ENCODE assay signal across 3 cellular contexts in the genomic region with DNA sequence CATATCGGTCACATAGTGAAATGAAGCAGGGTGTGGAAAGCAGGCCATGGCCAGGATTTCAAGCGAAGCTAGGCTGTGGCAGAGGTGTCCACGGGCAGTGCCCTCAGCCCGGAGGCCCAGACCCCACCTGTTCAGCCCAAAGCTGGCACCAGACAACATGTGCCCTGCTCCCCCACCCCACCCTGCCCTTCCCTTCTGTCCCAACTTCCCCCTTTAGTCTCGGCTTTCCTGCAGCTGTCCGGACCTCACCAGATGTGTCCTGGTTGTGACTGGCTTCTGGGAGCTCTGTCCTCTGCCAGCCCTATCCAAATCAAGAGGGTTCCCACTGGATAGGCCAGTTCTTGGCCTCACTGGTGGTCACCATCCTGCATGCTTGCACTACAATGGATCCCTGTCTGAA.
TF ChIP-seq lines count a peak whose summit lies in the region.

No MANE protein-coding gene starts in this region.

TF ChIP-seq in IMR-90, 13 proteins besides CTCF, POLR2A, EP300 and RAD21:
- no peak for TF ChIP-seq RFX5 (IDR thresholded peaks at IDR 0.05; ENCODE audit: low read depth, low read length)
- no peak for TF ChIP-seq MAFK (IDR thresholded peaks at IDR 0.05; ENCODE audit: low read depth, low read length)
- TF ChIP-seq, protein P1, sequence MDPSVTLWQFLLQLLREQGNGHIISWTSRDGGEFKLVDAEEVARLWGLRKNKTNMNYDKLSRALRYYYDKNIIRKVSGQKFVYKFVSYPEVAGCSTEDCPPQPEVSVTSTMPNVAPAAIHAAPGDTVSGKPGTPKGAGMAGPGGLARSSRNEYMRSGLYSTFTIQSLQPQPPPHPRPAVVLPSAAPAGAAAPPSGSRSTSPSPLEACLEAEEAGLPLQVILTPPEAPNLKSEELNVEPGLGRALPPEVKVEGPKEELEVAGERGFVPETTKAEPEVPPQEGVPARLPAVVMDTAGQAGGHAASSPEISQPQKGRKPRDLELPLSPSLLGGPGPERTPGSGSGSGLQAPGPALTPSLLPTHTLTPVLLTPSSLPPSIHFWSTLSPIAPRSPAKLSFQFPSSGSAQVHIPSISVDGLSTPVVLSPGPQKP (IDR thresholded peaks at IDR 0.05; ENCODE audit: borderline replicate concordance, low read depth, low read length), result no peak
- no peak for TF ChIP-seq MXI1 (IDR thresholded peaks at IDR 0.05; ENCODE audit: borderline replicate concordance, low read depth, low read length)
- TF ChIP-seq, protein P2, sequence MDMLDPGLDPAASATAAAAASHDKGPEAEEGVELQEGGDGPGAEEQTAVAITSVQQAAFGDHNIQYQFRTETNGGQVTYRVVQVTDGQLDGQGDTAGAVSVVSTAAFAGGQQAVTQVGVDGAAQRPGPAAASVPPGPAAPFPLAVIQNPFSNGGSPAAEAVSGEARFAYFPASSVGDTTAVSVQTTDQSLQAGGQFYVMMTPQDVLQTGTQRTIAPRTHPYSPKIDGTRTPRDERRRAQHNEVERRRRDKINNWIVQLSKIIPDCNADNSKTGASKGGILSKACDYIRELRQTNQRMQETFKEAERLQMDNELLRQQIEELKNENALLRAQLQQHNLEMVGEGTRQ (IDR thresholded peaks at IDR 0.05; ENCODE audit: low read depth, low read length), result no peak
- no peak for TF ChIP-seq CEBPB (IDR thresholded peaks at IDR 0.05; ENCODE audit: low read depth, low read length)
- TF ChIP-seq BHLHE40 (IDR thresholded peaks at IDR 0.05; ENCODE audit: low read depth, low read length), result no peak
- no peak for TF ChIP-seq NFE2L2 (IDR thresholded peaks at IDR 0.05; ENCODE audit: low read depth, low read length)

TF ChIP-seq in SK-N-SH treated with all-trans-retinoic acid at 6 μM for 48 hours, 23 proteins besides CTCF, POLR2A, EP300 and RAD21:
- TF ChIP-seq, protein P3, sequence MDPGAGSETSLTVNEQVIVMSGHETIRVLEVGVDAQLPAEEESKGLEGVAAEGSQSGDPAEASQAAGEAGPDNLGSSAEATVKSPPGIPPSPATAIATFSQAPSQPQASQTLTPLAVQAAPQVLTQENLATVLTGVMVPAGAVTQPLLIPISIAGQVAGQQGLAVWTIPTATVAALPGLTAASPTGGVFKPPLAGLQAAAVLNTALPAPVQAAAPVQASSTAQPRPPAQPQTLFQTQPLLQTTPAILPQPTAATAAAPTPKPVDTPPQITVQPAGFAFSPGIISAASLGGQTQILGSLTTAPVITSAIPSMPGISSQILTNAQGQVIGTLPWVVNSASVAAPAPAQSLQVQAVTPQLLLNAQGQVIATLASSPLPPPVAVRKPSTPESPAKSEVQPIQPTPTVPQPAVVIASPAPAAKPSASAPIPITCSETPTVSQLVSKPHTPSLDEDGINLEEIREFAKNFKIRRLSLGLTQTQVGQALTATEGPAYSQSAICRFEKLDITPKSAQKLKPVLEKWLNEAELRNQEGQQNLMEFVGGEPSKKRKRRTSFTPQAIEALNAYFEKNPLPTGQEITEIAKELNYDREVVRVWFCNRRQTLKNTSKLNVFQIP (CRISPR knock-in tag; IDR thresholded peaks at IDR 0.05; ENCODE audit: borderline replicate concordance, low read depth), result no peak
- TF ChIP-seq ZNF8 (CRISPR knock-in tag; IDR thresholded peaks at IDR 0.05) (no peak), CSDC2 (CRISPR knock-in tag; IDR thresholded peaks at IDR 0.05) (no peak), ZNF70 (CRISPR knock-in tag; IDR thresholded peaks at IDR 0.05) (no peak), SNAI2 (CRISPR knock-in tag; IDR thresholded peaks at IDR 0.05) (no peak), ZFP30 (CRISPR knock-in tag; IDR thresholded peaks at IDR 0.05) (no peak), TOX (CRISPR knock-in tag; IDR thresholded peaks at IDR 0.05; ENCODE audit: borderline replicate concordance) (no peak), ESRRG (CRISPR knock-in tag; IDR thresholded peaks at IDR 0.05) (no peak), ZFP3 (CRISPR knock-in tag; IDR thresholded peaks at IDR 0.05) (no peak), ISL1 (CRISPR knock-in tag; IDR thresholded peaks at IDR 0.05) (no peak)
- TF ChIP-seq, protein P4, sequence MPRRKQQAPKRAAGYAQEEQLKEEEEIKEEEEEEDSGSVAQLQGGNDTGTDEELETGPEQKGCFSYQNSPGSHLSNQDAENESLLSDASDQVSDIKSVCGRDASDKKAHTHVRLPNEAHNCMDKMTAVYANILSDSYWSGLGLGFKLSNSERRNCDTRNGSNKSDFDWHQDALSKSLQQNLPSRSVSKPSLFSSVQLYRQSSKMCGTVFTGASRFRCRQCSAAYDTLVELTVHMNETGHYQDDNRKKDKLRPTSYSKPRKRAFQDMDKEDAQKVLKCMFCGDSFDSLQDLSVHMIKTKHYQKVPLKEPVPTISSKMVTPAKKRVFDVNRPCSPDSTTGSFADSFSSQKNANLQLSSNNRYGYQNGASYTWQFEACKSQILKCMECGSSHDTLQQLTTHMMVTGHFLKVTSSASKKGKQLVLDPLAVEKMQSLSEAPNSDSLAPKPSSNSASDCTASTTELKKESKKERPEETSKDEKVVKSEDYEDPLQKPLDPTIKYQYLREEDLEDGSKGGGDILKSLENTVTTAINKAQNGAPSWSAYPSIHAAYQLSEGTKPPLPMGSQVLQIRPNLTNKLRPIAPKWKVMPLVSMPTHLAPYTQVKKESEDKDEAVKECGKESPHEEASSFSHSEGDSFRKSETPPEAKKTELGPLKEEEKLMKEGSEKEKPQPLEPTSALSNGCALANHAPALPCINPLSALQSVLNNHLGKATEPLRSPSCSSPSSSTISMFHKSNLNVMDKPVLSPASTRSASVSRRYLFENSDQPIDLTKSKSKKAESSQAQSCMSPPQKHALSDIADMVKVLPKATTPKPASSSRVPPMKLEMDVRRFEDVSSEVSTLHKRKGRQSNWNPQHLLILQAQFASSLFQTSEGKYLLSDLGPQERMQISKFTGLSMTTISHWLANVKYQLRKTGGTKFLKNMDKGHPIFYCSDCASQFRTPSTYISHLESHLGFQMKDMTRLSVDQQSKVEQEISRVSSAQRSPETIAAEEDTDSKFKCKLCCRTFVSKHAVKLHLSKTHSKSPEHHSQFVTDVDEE (CRISPR knock-in tag; IDR thresholded peaks at IDR 0.05), result no peak

TF ChIP-seq in WTC11, 78 proteins besides CTCF, POLR2A, EP300 and RAD21:
- no peak for TF ChIP-seq ZNF219 (CRISPR knock-in tag; IDR thresholded peaks at IDR 0.05; ENCODE audit: borderline replicate concordance)
- TF ChIP-seq, protein P5, sequence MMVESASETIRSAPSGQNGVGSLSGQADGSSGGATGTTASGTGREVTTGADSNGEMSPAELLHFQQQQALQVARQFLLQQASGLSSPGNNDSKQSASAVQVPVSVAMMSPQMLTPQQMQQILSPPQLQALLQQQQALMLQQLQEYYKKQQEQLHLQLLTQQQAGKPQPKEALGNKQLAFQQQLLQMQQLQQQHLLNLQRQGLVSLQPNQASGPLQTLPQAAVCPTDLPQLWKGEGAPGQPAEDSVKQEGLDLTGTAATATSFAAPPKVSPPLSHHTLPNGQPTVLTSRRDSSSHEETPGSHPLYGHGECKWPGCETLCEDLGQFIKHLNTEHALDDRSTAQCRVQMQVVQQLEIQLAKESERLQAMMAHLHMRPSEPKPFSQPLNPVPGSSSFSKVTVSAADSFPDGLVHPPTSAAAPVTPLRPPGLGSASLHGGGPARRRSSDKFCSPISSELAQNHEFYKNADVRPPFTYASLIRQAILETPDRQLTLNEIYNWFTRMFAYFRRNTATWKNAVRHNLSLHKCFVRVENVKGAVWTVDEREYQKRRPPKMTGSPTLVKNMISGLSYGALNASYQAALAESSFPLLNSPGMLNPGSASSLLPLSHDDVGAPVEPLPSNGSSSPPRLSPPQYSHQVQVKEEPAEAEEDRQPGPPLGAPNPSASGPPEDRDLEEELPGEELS (CRISPR knock-in tag; IDR thresholded peaks at IDR 0.05), result no peak
- no peak for TF ChIP-seq ZNF121 (CRISPR knock-in tag; IDR thresholded peaks at IDR 0.05)
- no peak for TF ChIP-seq GABPB1 (CRISPR knock-in tag; IDR thresholded peaks at IDR 0.05)
- TF ChIP-seq ZNF138 (CRISPR knock-in tag; conservative IDR thresholded peaks at IDR 0.05), result no peak
